In the genomic region with DNA sequence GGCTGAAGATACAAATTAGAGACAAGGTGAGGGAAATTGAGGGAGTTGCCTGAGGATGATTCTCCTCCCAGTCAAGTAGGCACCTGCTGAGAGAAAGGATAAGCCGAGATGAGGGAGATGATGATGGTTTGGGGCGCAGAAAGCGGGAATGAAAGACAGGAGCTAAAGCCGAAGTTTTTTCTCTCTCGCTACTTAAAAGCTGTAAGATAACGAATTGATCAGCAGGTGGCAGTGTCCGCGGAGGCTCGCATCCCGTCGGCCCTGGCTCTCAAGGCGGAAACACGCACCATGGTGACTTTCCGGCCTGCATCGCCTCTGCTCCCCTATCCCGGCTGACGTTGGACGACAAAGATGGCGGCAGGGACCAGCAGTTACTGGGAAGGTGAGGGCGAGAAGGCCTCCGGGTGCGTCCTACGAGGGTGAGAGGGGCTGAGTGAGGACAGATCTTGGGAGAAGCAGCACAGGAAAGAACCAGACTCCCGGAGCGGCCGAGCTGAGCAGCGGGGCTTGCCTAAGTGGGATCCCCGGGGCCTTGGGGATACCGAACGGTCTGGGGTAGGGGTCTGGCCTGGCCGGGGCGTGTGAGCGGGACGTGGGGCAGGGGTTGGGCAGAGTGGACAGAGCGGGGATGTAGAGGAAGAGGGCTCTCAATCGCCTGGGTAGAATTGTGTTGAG, we compare ENCODE assay signal across 1 cellular context.
TF ChIP-seq lines count a peak whose summit lies in the region.

Gene GOSR1, plus strand, starts transcription at position 326 of the 675 bp plus-strand sequence. Its CDS starts 26 bp downstream, at position 352.

TF ChIP-seq in GM12878, 131 proteins besides CTCF, POLR2A, EP300 and RAD21 (continued from another document and continues in another):
- TF ChIP-seq, protein P1, sequence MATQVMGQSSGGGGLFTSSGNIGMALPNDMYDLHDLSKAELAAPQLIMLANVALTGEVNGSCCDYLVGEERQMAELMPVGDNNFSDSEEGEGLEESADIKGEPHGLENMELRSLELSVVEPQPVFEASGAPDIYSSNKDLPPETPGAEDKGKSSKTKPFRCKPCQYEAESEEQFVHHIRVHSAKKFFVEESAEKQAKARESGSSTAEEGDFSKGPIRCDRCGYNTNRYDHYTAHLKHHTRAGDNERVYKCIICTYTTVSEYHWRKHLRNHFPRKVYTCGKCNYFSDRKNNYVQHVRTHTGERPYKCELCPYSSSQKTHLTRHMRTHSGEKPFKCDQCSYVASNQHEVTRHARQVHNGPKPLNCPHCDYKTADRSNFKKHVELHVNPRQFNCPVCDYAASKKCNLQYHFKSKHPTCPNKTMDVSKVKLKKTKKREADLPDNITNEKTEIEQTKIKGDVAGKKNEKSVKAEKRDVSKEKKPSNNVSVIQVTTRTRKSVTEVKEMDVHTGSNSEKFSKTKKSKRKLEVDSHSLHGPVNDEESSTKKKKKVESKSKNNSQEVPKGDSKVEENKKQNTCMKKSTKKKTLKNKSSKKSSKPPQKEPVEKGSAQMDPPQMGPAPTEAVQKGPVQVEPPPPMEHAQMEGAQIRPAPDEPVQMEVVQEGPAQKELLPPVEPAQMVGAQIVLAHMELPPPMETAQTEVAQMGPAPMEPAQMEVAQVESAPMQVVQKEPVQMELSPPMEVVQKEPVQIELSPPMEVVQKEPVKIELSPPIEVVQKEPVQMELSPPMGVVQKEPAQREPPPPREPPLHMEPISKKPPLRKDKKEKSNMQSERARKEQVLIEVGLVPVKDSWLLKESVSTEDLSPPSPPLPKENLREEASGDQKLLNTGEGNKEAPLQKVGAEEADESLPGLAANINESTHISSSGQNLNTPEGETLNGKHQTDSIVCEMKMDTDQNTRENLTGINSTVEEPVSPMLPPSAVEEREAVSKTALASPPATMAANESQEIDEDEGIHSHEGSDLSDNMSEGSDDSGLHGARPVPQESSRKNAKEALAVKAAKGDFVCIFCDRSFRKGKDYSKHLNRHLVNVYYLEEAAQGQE (IDR thresholded peaks at IDR 0.05; ENCODE audit: low read depth, low read length): 0 out of 2 replicates have a peak, but pooled peaks have one; percentile 29
- TF ChIP-seq, protein P2, sequence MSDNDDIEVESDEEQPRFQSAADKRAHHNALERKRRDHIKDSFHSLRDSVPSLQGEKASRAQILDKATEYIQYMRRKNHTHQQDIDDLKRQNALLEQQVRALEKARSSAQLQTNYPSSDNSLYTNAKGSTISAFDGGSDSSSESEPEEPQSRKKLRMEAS (IDR thresholded peaks at IDR 0.05; ENCODE audit: low read depth, low read length): peak; percentile 64
- TF ChIP-seq MTA2 (IDR thresholded peaks at IDR 0.05; ENCODE audit: low read depth): no peak
- TF ChIP-seq GATAD2B (conservative IDR thresholded peaks at IDR 0.05; ENCODE audit: low read depth): 0 out of 2 replicates have a peak, but pooled peaks have one; percentile 21
- TF ChIP-seq TCF12 (IDR thresholded peaks at IDR 0.05; ENCODE audit: low read depth, low read length): peak; percentile 50; the same call in 1 of the 2 replicates
- TF ChIP-seq CREB1 (IDR thresholded peaks at IDR 0.05; ENCODE audit: low read depth): peak; percentile 88
- 0 out of 2 replicates have a peak, but pooled peaks have one; percentile 35 for TF ChIP-seq FOXM1 (IDR thresholded peaks at IDR 0.05; ENCODE audit: low read depth, low read length)
- peak; percentile 60 for TF ChIP-seq SMAD1 (IDR thresholded peaks at IDR 0.05; ENCODE audit: low read depth, partially characterized antibody)
- 0 out of 2 replicates have a peak, but pooled peaks have one; percentile 36 for TF ChIP-seq BACH1 (IDR thresholded peaks at IDR 0.05; ENCODE audit: borderline replicate concordance)
- no peak for TF ChIP-seq CBX5 (IDR thresholded peaks at IDR 0.05; ENCODE audit: low read depth)
- peak; percentile 61; the same call in 1 of the 2 replicates for TF ChIP-seq MEF2A (IDR thresholded peaks at IDR 0.05; ENCODE audit: insufficient read depth, low read depth, low read length)
- TF ChIP-seq SIX5 (IDR thresholded peaks at IDR 0.05; ENCODE audit: low read depth, low read length, severe bottlenecking): peak; percentile 38
- TF ChIP-seq, protein P3, sequence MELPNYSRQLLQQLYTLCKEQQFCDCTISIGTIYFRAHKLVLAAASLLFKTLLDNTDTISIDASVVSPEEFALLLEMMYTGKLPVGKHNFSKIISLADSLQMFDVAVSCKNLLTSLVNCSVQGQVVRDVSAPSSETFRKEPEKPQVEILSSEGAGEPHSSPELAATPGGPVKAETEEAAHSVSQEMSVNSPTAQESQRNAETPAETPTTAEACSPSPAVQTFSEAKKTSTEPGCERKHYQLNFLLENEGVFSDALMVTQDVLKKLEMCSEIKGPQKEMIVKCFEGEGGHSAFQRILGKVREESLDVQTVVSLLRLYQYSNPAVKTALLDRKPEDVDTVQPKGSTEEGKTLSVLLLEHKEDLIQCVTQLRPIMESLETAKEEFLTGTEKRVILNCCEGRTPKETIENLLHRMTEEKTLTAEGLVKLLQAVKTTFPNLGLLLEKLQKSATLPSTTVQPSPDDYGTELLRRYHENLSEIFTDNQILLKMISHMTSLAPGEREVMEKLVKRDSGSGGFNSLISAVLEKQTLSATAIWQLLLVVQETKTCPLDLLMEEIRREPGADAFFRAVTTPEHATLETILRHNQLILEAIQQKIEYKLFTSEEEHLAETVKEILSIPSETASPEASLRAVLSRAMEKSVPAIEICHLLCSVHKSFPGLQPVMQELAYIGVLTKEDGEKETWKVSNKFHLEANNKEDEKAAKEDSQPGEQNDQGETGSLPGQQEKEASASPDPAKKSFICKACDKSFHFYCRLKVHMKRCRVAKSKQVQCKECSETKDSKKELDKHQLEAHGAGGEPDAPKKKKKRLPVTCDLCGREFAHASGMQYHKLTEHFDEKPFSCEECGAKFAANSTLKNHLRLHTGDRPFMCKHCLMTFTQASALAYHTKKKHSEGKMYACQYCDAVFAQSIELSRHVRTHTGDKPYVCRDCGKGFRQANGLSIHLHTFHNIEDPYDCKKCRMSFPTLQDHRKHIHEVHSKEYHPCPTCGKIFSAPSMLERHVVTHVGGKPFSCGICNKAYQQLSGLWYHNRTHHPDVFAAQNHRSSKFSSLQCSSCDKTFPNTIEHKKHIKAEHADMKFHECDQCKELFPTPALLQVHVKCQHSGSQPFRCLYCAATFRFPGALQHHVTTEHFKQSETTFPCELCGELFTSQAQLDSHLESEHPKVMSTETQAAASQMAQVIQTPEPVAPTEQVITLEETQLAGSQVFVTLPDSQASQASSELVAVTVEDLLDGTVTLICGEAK (IDR thresholded peaks at IDR 0.05; ENCODE audit: borderline replicate concordance): peak; percentile 91
- TF ChIP-seq CHD1 (IDR thresholded peaks at IDR 0.05; ENCODE audit: low read depth, low read length): no peak
- 0 out of 2 replicates have a peak, but pooled peaks have one; percentile 28 for TF ChIP-seq RCOR1 (conservative IDR thresholded peaks at IDR 0.05; ENCODE audit: low read depth, low read length)
- peak; percentile 33; the same call in 1 of the 2 replicates for TF ChIP-seq RFX5 (IDR thresholded peaks at IDR 0.05; ENCODE audit: low read depth, low read length)
- TF ChIP-seq NKRF (conservative IDR thresholded peaks at IDR 0.05): 0 out of 2 replicates have a peak, but pooled peaks have one; percentile 53
- peak; percentile 99 for TF ChIP-seq YY1 (IDR thresholded peaks at IDR 0.05; ENCODE audit: low read depth, low read length)
- peak; percentile 28; the same call in 1 of the 2 replicates for TF ChIP-seq SMAD5 (IDR thresholded peaks at IDR 0.05; ENCODE audit: low read depth)
- peak; percentile 85; the same call in 1 of the 2 replicates for TF ChIP-seq SMARCA5 (IDR thresholded peaks at IDR 0.05)
- peak; percentile 54; the same call in 1 of the 2 replicates for TF ChIP-seq ZNF687 (IDR thresholded peaks at IDR 0.05)
- peak; percentile 79 for TF ChIP-seq KLF5 (IDR thresholded peaks at IDR 0.05; ENCODE audit: partially characterized antibody)
- TF ChIP-seq, protein P4, sequence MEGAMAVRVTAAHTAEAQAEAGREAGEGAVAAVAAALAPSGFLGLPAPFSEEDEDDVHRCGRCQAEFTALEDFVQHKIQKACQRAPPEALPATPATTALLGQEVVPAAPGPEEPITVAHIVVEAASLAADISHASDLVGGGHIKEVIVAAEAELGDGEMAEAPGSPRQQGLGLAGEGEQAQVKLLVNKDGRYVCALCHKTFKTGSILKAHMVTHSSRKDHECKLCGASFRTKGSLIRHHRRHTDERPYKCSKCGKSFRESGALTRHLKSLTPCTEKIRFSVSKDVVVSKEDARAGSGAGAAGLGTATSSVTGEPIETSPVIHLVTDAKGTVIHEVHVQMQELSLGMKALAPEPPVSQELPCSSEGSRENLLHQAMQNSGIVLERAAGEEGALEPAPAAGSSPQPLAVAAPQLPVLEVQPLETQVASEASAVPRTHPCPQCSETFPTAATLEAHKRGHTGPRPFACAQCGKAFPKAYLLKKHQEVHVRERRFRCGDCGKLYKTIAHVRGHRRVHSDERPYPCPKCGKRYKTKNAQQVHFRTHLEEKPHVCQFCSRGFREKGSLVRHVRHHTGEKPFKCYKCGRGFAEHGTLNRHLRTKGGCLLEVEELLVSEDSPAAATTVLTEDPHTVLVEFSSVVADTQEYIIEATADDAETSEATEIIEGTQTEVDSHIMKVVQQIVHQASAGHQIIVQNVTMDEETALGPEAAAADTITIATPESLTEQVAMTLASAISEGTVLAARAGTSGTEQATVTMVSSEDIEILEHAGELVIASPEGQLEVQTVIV (IDR thresholded peaks at IDR 0.05; ENCODE audit: borderline replicate concordance, partially characterized antibody): peak; percentile 67
- 0 out of 2 replicates have a peak, but pooled peaks have one; percentile 16 for TF ChIP-seq NR2C1 (IDR thresholded peaks at IDR 0.05)
- peak; percentile 69 for TF ChIP-seq RELA (IDR thresholded peaks at IDR 0.05; ENCODE audit: borderline replicate concordance, partially characterized antibody)
- no peak for TF ChIP-seq YBX1 (IDR thresholded peaks at IDR 0.05)
- TF ChIP-seq SMC3 (IDR thresholded peaks at IDR 0.05; ENCODE audit: borderline replicate concordance, low read length): peak; percentile 63
- TF ChIP-seq, protein P5, sequence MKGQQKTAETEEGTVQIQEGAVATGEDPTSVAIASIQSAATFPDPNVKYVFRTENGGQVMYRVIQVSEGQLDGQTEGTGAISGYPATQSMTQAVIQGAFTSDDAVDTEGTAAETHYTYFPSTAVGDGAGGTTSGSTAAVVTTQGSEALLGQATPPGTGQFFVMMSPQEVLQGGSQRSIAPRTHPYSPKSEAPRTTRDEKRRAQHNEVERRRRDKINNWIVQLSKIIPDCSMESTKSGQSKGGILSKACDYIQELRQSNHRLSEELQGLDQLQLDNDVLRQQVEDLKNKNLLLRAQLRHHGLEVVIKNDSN (IDR thresholded peaks at IDR 0.05; ENCODE audit: borderline replicate concordance, extremely low read length, insufficient read depth, low read depth, low read length): no peak
- TF ChIP-seq IRF4 (IDR thresholded peaks at IDR 0.05; ENCODE audit: low read depth, low read length): peak; percentile 65
- TF ChIP-seq RELB (IDR thresholded peaks at IDR 0.05; ENCODE audit: low read depth): peak; percentile 97
- TF ChIP-seq RUNX3 (IDR thresholded peaks at IDR 0.05; ENCODE audit: low read length): no peak
- TF ChIP-seq ZNF274 (IDR thresholded peaks at IDR 0.05; ENCODE audit: insufficient read depth, insufficient read length): no peak
